In the genomic region with DNA sequence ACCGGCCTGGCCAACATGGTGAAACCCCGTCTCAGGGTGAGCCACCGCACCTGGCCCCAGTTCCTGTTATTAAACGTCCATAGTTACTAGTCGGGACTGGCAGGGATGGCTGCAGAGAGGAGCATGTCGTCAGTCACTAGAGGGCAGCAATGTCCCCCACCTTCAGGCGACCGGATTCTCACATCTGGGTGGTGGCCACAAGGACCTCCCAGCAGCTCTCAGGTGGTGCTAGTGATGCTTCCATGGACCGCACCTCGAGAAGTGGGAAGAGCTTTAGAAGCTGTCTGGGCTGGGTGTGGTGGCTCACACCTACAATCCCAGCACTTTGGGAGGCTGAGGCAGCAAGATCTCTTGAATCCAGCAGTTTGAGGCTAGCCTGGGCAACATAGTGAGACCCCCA, we compare ENCODE assay signal across 8 cellular contexts. TPM values are rescaled to one million over a fixed set of nuclear protein-coding genes. Genes with fewer than 3 reads are reported as not detected.
DNase-seq lines count a peak whose midpoint lies in the region; ATAC-seq and TF ChIP-seq lines count a peak whose summit lies in the region.

No MANE protein-coding gene starts in this region.

- no peaks in the 10 kb centered on the region for H3K9me3 Mint-ChIP-seq in activated T-cell treated with anti-CD3 and anti-CD28 coated beads, Interleukin-2, amount 50 U/mL, for 72 hours

- TF ChIP-seq CTCF in GM13977 (IDR thresholded peaks at IDR 0.05; ENCODE audit: extremely low read depth, insufficient read depth, missing control alignments) (peak; percentile 70), OCI-LY7 (conservative IDR thresholded peaks at IDR 0.05; ENCODE audit: low read length) (peak; percentile 74)

- H3K4me3 ChIP-seq in OCI-LY7 (ENCODE audit: low read depth, low read length, poor library complexity, severe bottlenecking) = no peak overlapping the region

- DNase-seq in 8988T (peak; percentile 76), GM13977 (ENCODE audit: low spot score) (peak; percentile 82), OCI-LY7 (ENCODE audit: low spot score) (peak; percentile 79), iPS-NIHi11 (ENCODE audit: low spot score) (peak; percentile 79), NCI-H1930 (lab: John Stamatoyannopoulos, UW) (no peak)
- DNase-seq in activated T-cell treated with anti-CD3 and anti-CD28 coated beads, Interleukin-2, amount 50 U/mL, for 72 hours = peak; percentile 71 to 75
- DNase-seq in stimulated activated CD8-positive, alpha-beta memory T cell treated with anti-CD3 and anti-CD28 coated beads, Interleukin-4, amount 100 ng/mL, for 24 hours (ENCODE audit: low read depth) = peak; percentile 22

- peak overlapping the region; percentile 32 to 54 for H3K4me3 Mint-ChIP-seq in activated T-cell treated with anti-CD3 and anti-CD28 coated beads, Interleukin-2, amount 50 U/mL, for 72 hours

- H4K20me1 ChIP-seq in OCI-LY7 (ENCODE audit: insufficient read depth, low read length) = no peaks in the 10 kb centered on the region

- H3K36me3 ChIP-seq in OCI-LY7 (ENCODE audit: insufficient read depth, low read length) = no peaks in the 10 kb centered on the region

- no peak overlapping the region for H3K4me2 ChIP-seq in OCI-LY7 (ENCODE audit: low read length)

- in situ Hi-C loops in GM13977 (cut with MboI; ENCODE audit: low pct_unique_long_range_greater_than_20kb, low sequenced_read_pairs, unreplicated experiment) = no loop called here

- no peak overlapping the region for H2AFZ ChIP-seq in OCI-LY7 (ENCODE audit: low read length)

- H3K9me3 ChIP-seq in OCI-LY7 (ENCODE audit: low read length) = no peaks in the 10 kb centered on the region

- peaks cover 0 to 7% of the 10 kb centered on the region in 2 donors for H3K36me3 Mint-ChIP-seq in activated T-cell treated with anti-CD3 and anti-CD28 coated beads, Interleukin-2, amount 50 U/mL, for 72 hours (ENCODE audit: insufficient read depth in 2 of 2)

- H3K27me3 Mint-ChIP-seq in activated T-cell treated with anti-CD3 and anti-CD28 coated beads, Interleukin-2, amount 50 U/mL, for 72 hours (ENCODE audit: low read depth) = peaks cover 5% of the 10 kb centered on the region

- peaks cover 8% of the 10 kb centered on the region for H3K4me1 ChIP-seq in OCI-LY7 (ENCODE audit: insufficient read depth, low read length, poor library complexity, severe bottlenecking)

- intact Hi-C loops in OCI-LY7 (cut with micrococcal nuclease; ENCODE audit: unreplicated experiment) = loop anchor here (1.0 to 2.0 kb wide), 2 partner anchors 69 to 77 kb away; a partner anchor contains a TSS

- H3K4me1 Mint-ChIP-seq in activated T-cell treated with anti-CD3 and anti-CD28 coated beads, Interleukin-2, amount 50 U/mL, for 72 hours (ENCODE audit: low read depth) = peaks cover 35% of the 10 kb centered on the region

- BruUV-seq in OCI-LY7 (replicated peaks; lab: Mats Ljungman, UMichigan) = no TSS peak

- ATAC-seq in HG03064 (IDR thresholded peaks at IDR 0.05; ENCODE audit: low read depth, unreplicated experiment) = peak; percentile 80
- ATAC-seq in activated T-cell treated with anti-CD3 and anti-CD28 coated beads, Interleukin-2, amount 50 U/mL, for 72 hours (replicated peaks in 1 of 2) = peak; percentile 43 to 65

- no peak overlapping the region for H3K27ac ChIP-seq in OCI-LY7 (ENCODE audit: low read depth, low read length, poor library complexity, severe bottlenecking)

- CTCF ChIA-PET in OCI-LY7 (lab: Charles Lee; ENCODE audit: unreplicated experiment) = no interaction called here

- H3K79me2 ChIP-seq in OCI-LY7 (ENCODE audit: insufficient read depth, low read depth, low read length) = no peaks in the 10 kb centered on the region

- H3K9me2 ChIP-seq in OCI-LY7 (ENCODE audit: insufficient read depth, low read length) = no peaks in the 10 kb centered on the region

- H3K27ac Mint-ChIP-seq in activated T-cell treated with anti-CD3 and anti-CD28 coated beads, Interleukin-2, amount 50 U/mL, for 72 hours = no peak overlapping the region

- POLR2A ChIA-PET in OCI-LY7 (lab: Charles Lee) = no interaction called here

RNA-seq across cellular contexts. Expression of a gene that starts 13.3 kb away (rescaled TPM):
- not detected in 2 replicates for total RNA-seq in OCI-LY7 (2014; rRNA removed; shearing (Covaris generic))
- not detected in 2 replicates for total RNA-seq in OCI-LY7 (2022)
- total RNA-seq in activated T-cell treated with anti-CD3 and anti-CD28 coated beads, Interleukin-2, amount 50 U/mL, for 72 hours = 1 to 10 TPM; 1.5 to 7.5 TPM

RNA-seq across cellular contexts. Expression of a gene that starts 54.7 kb away (rescaled TPM):
- not detected in 2 replicates for total RNA-seq in OCI-LY7 (2014; rRNA removed; shearing (Covaris generic))
- not detected in 2 replicates for total RNA-seq in OCI-LY7 (2022)
- total RNA-seq in activated T-cell treated with anti-CD3 and anti-CD28 coated beads, Interleukin-2, amount 50 U/mL, for 72 hours = under 1 TPM; 0.41 to 0.69 TPM

Comparison
In these comparisons a context has a peak if more than half of its experiments do, and no peak if none do; other contexts are left out.
1. DNase-seq: peak in 8988T (single experiment), GM13977 (single experiment), OCI-LY7 (single experiment), activated T-cell treated with anti-CD3 and anti-CD28 coated beads, Interleukin-2, amount 50 U/mL, for 72 hours (2 of 2), iPS-NIHi11 (single experiment) and stimulated activated CD8-positive, alpha-beta memory T cell treated with anti-CD3 and anti-CD28 coated beads, Interleukin-4, amount 100 ng/mL, for 24 hours (single experiment); none in NCI-H1930 (0 of 2).